ENCODE assay signal across 39 cellular contexts in genomic region chr1:118225471-118225870, GRCh38. TPM values are rescaled to one million over a fixed set of nuclear protein-coding genes. Genes with fewer than 3 reads are reported as not detected.
"Had no signal": no experiment of that assay in that cellular context is flagged by ENCODE, and none has a peak within 500 bp of the region (broad histone marks: within the 10 kb centered on the region; RNA-seq: fewer than 3 reads in every experiment).

No MANE protein-coding gene starts in this region.

- DNase-seq: Karpas-422, Kasumi-1, MG63, MM.1S, MV-4-11, NCI-H1048, NCI-H1092, NCI-H1092 treated with DMSO at 0.1 percent for 48 hours, NCI-H1105, NCI-H1105 treated with DMSO at 0.1 percent for 48 hours, NCI-H1417, NCI-H1417 treated with DMSO at 0.1 percent for 48 hours, NCI-H1436, NCI-H1436 treated with DMSO at 0.1 percent for 48 hours, NCI-H146, NCI-H1694, NCI-H1694 treated with DMSO at 0.1 percent for 48 hours, NCI-H187, NCI-H187 treated with DMSO at 0.1 percent for 48 hours, NCI-H1930, NCI-H2029, NCI-H2029 treated with DMSO at 0.1 percent for 48 hours, NCI-H2081, NCI-H2081 treated with DMSO at 0.1 percent for 48 hours, NCI-H2107, NCI-H2171, NCI-H2171 treated with DMSO at 0.1 percent for 48 hours, NCI-H2227 treated with DMSO at 0.1 percent for 48 hours, NCI-H226, NCI-H345, NCI-H446, NCI-H446 treated with DMSO at 0.1 percent for 48 hours, NCI-H510A, NCI-H510A treated with DMSO at 0.1 percent for 48 hours, NCI-H524 had no signal

- H3K9me3 ChIP-seq: MG63 had no signal

- H3K4me3 ChIP-seq: MG63 had no signal

- H3K27me3 ChIP-seq: MG63 had no signal

- H3K36me3 ChIP-seq: MG63 had no signal

RNA-seq across cellular contexts. Expression of gene SPAG17, which starts 40.4 kb away (rescaled TPM):
- total RNA-seq: LHCN-M2, M059J, MCF 10A, NCI-H460 had no signal
